ENCODE assay signal across 32 cellular contexts in genomic region chr18:8865934-8866333, GRCh38.
"Had no signal": no experiment of that assay in that cellular context is flagged by ENCODE, and none has a peak within 500 bp of the region (broad histone marks: within the 10 kb centered on the region; RNA-seq: fewer than 3 reads in every experiment).

No MANE protein-coding gene starts in this region.

- H3K4me1 Mint-ChIP-seq: activated CD4-positive, alpha-beta memory T cell treated with anti-CD3 and anti-CD28 coated beads, Interleukin-2, amount 10 ng/mL, durations not matched to agents 7 days and 5 days; activated CD8-positive, alpha-beta memory T cell treated with anti-CD3 and anti-CD28 coated beads, Interleukin-2, amount 10 ng/mL, durations not matched to agents 7 days and 5 days; activated naive CD4-positive, alpha-beta T cell treated with anti-CD3 and anti-CD28 coated beads, Interleukin-2, amount 10 ng/mL, durations not matched to agents 7 days and 5 days; activated naive CD8-positive, alpha-beta T cell treated with anti-CD3 and anti-CD28 coated beads, Interleukin-2, amount 50 U/mL, for 24 hours; brain had no signal

- DNase-seq: activated CD4-positive, alpha-beta memory T cell treated with anti-CD3 and anti-CD28 coated beads, Interleukin-2, amount 10 ng/mL, durations not matched to agents 7 days and 5 days; activated CD4-positive, alpha-beta T cell treated with anti-CD3 and anti-CD28 coated beads for 1 hour; activated CD4-positive, alpha-beta T cell treated with anti-CD3 and anti-CD28 coated beads for 48 hours; activated CD4-positive, CD25-positive, alpha-beta regulatory T cell; activated CD8-positive, alpha-beta memory T cell treated with anti-CD3 and anti-CD28 coated beads for 24 hours; activated CD8-positive, alpha-beta memory T cell treated with anti-CD3 and anti-CD28 coated beads, Interleukin-2, amount 10 ng/mL, durations not matched to agents 7 days and 5 days; activated CD8-positive, alpha-beta memory T cell treated with anti-CD3 and anti-CD28 coated beads, Interleukin-2, amount 50 U/mL, for 48 hours; activated effector memory CD4-positive, alpha-beta T cell treated with Interleukin-2 at 50 U/mL for 16 hours; activated naive CD4-positive, alpha-beta T cell treated with anti-CD3 and anti-CD28 coated beads, Interleukin-2, amount 10 ng/mL, durations not matched to agents 7 days and 5 days; activated naive CD8-positive, alpha-beta T cell treated with anti-CD3 and anti-CD28 coated beads, Interleukin-2, amount 50 U/mL, for 24 hours; activated T-cell treated with anti-CD3 and anti-CD28 coated beads, Interleukin-2, amount 50 U/mL, for 48 hours; anterior cingulate cortex; central memory CD4-positive, alpha-beta T cell; Karpas-422; KBM-7; NCI-H1105; NCI-H1417 treated with DMSO at 0.1 percent for 48 hours; NCI-H187 treated with DMSO at 0.1 percent for 48 hours; NCI-H2081 treated with DMSO at 0.1 percent for 48 hours; NCI-H226; NCI-H446 treated with DMSO at 0.1 percent for 48 hours; NCI-H524; NK-92 treated with Interleukin-12 subunit alpha and Interleukin-12 subunit beta, amount 100 ng/mL, for 24 hours; PC-9; Right ventricle myocardium superior; SW 1271; T-helper 1 cell; T-helper 2 cell; T1000; WERI-Rb-1 had no signal

- H3K36me3 ChIP-seq: WERI-Rb-1 had no signal

- H3K27me3 Mint-ChIP-seq: activated CD4-positive, alpha-beta memory T cell treated with anti-CD3 and anti-CD28 coated beads, Interleukin-2, amount 10 ng/mL, durations not matched to agents 7 days and 5 days; activated CD8-positive, alpha-beta memory T cell treated with anti-CD3 and anti-CD28 coated beads, Interleukin-2, amount 10 ng/mL, durations not matched to agents 7 days and 5 days; activated naive CD4-positive, alpha-beta T cell treated with anti-CD3 and anti-CD28 coated beads, Interleukin-2, amount 10 ng/mL, durations not matched to agents 7 days and 5 days; activated naive CD8-positive, alpha-beta T cell treated with anti-CD3 and anti-CD28 coated beads, Interleukin-2, amount 50 U/mL, for 24 hours had no signal

- H3K4me3 Mint-ChIP-seq: activated CD4-positive, alpha-beta memory T cell treated with anti-CD3 and anti-CD28 coated beads, Interleukin-2, amount 10 ng/mL, durations not matched to agents 7 days and 5 days; activated CD8-positive, alpha-beta memory T cell treated with anti-CD3 and anti-CD28 coated beads, Interleukin-2, amount 10 ng/mL, durations not matched to agents 7 days and 5 days; activated naive CD4-positive, alpha-beta T cell treated with anti-CD3 and anti-CD28 coated beads, Interleukin-2, amount 10 ng/mL, durations not matched to agents 7 days and 5 days; activated naive CD8-positive, alpha-beta T cell; activated naive CD8-positive, alpha-beta T cell treated with anti-CD3 and anti-CD28 coated beads, Interleukin-2, amount 50 U/mL, for 24 hours; brain had no signal

- H3K9me3 Mint-ChIP-seq: activated CD4-positive, alpha-beta memory T cell treated with anti-CD3 and anti-CD28 coated beads, Interleukin-2, amount 10 ng/mL, durations not matched to agents 7 days and 5 days; activated naive CD4-positive, alpha-beta T cell treated with anti-CD3 and anti-CD28 coated beads, Interleukin-2, amount 10 ng/mL, durations not matched to agents 7 days and 5 days had no signal

- H3K27ac Mint-ChIP-seq: activated CD4-positive, alpha-beta memory T cell treated with anti-CD3 and anti-CD28 coated beads, Interleukin-2, amount 10 ng/mL, durations not matched to agents 7 days and 5 days; activated CD8-positive, alpha-beta memory T cell treated with anti-CD3 and anti-CD28 coated beads, Interleukin-2, amount 10 ng/mL, durations not matched to agents 7 days and 5 days; activated naive CD4-positive, alpha-beta T cell treated with anti-CD3 and anti-CD28 coated beads, Interleukin-2, amount 10 ng/mL, durations not matched to agents 7 days and 5 days; activated naive CD8-positive, alpha-beta T cell; activated naive CD8-positive, alpha-beta T cell treated with anti-CD3 and anti-CD28 coated beads, Interleukin-2, amount 50 U/mL, for 24 hours; brain had no signal

- H3K36me3 Mint-ChIP-seq: activated CD8-positive, alpha-beta memory T cell treated with anti-CD3 and anti-CD28 coated beads, Interleukin-2, amount 10 ng/mL, durations not matched to agents 7 days and 5 days; activated naive CD4-positive, alpha-beta T cell treated with anti-CD3 and anti-CD28 coated beads, Interleukin-2, amount 10 ng/mL, durations not matched to agents 7 days and 5 days; activated naive CD8-positive, alpha-beta T cell; brain had no signal

- H3K27ac ChIP-seq: PC-9, WERI-Rb-1 had no signal

- ATAC-seq: activated CD8-positive, alpha-beta memory T cell treated with anti-CD3 and anti-CD28 coated beads, Interleukin-2, amount 10 ng/mL, durations not matched to agents 7 days and 5 days; activated naive CD8-positive, alpha-beta T cell treated with anti-CD3 and anti-CD28 coated beads, Interleukin-2, amount 50 U/mL, for 24 hours had no signal

- H3K4me3 ChIP-seq: PC-9 had no signal
